Comparison of ENCODE assay signal across 1 cellular context in genomic region chr7:31253486-31253885, GRCh38.
A peak's percentile ranks its signal among the peaks of the same experiment; 100 is the strongest.
TF ChIP-seq lines count a peak whose summit lies in the region.

No MANE protein-coding gene starts in this region.

TF ChIP-seq in H1, 55 proteins besides CTCF, POLR2A, EP300 and RAD21:
- no peak for TF ChIP-seq ASH2L (IDR thresholded peaks at IDR 0.05; ENCODE audit: low read length)
- TF ChIP-seq SP1 (IDR thresholded peaks at IDR 0.05; ENCODE audit: low read depth, low read length): 0 out of 2 replicates have a peak, but pooled peaks have one; percentile 11
TF ChIP-seq in H1: peak in this region for 1.
